1 cellular context compared by ENCODE assay signal in genomic region chr19:35490364-35490763, GRCh38.
TF ChIP-seq lines count a peak whose summit lies in the region.

Gene KRTDAP, minus strand, starts transcription at chr19:35490464. Its CDS starts 22 bp downstream, at chr19:35490442.

TF ChIP-seq in H1, 55 proteins besides CTCF, POLR2A, EP300 and RAD21:
- TF ChIP-seq CHD7 (IDR thresholded peaks at IDR 0.05; ENCODE audit: insufficient replicate concordance, low read length) (no peak), JUN (IDR thresholded peaks at IDR 0.05; ENCODE audit: low read depth, low read length) (no peak), RBBP5 (IDR thresholded peaks at IDR 0.05; ENCODE audit: borderline replicate concordance, low read depth, low read length) (no peak), TAF1 (IDR thresholded peaks at IDR 0.05; ENCODE audit: low read depth, low read length) (no peak), KDM5A (IDR thresholded peaks at IDR 0.05; ENCODE audit: low read length) (no peak), ATF3 (IDR thresholded peaks at IDR 0.05; ENCODE audit: insufficient read depth, low read depth, low read length) (no peak), MAFK (IDR thresholded peaks at IDR 0.05; ENCODE audit: low read depth, low read length) (no peak), SIN3A (conservative IDR thresholded peaks at IDR 0.05 in 1 of 2, IDR thresholded peaks at IDR 0.05 in 1 of 2; ENCODE audit: low read depth in 1 of 2, low read length in 2 of 2) (no peak), SP2 (IDR thresholded peaks at IDR 0.05; ENCODE audit: low read length) (no peak), POLR2AphosphoS5 (IDR thresholded peaks at IDR 0.05; ENCODE audit: low read depth, low read length) (no peak), POU5F1 (IDR thresholded peaks at IDR 0.05; ENCODE audit: low read depth, low read length) (no peak), CHD1 (IDR thresholded peaks at IDR 0.05; ENCODE audit: low read depth, low read length) (no peak), FOSL1 (IDR thresholded peaks at IDR 0.05; ENCODE audit: insufficient read depth, low read depth, low read length) (no peak), E2F6 (IDR thresholded peaks at IDR 0.05) (no peak), ASH2L (IDR thresholded peaks at IDR 0.05; ENCODE audit: low read length) (no peak), SP4 (IDR thresholded peaks at IDR 0.05; ENCODE audit: low read length) (no peak), EZH2 (IDR thresholded peaks at IDR 0.05; ENCODE audit: low read depth, low read length, severe bottlenecking) (no peak), BACH1 (IDR thresholded peaks at IDR 0.05; ENCODE audit: low read length) (no peak), GABPA (IDR thresholded peaks at IDR 0.05; ENCODE audit: borderline replicate concordance, insufficient read depth, low read length) (no peak)
